Comparison of ENCODE assay signal across 8 cellular contexts in the genomic region with DNA sequence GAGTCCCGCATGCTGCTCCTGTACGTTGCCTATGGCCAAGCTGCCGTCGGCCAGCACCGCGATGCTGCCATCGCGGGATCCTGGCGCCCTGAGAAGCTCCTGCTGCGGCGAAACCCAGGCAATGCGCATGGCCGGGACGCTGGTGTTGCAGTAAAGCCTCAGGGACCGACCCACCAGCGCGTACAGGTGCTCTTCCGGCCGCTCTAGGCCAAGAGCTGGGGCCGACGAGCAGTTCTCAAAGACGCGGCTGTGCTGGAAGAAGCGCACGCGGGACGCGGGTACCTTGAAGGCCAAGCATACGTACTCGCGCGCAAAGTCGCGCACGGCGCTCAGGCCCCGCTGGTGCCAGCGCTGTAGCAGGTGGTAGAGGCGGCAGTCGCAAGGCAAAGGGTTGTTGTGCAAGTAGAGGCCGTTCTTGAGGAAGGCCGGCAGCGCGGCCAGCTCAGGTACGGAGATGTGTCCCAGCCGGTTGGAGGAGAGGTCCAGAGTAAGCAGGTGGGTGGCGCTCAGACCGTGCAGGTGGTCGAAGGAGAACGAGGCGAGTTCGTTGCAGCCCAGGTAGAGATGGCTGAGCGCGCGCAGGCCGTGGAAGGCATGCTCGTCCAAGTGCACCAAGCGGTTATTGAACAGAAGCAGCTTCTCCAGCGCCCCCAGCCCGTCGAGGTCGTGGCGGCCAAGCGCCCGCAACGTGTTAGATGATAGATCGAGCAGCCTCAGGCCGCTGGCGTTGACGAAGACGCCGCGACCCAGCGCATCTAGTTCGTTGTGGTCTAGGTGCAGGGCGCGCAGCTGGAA. TPM values are rescaled to one million over a fixed set of nuclear protein-coding genes. Genes with fewer than 3 reads are reported as not detected.
DNase-seq lines count a peak whose midpoint lies in the region; ATAC-seq and TF ChIP-seq lines count a peak whose summit lies in the region.

No MANE protein-coding gene starts in this region.

- no peaks in the 10 kb centered on the region for H3K9me3 ChIP-seq in RWPE2 (ENCODE audit: severe bottlenecking)

- peak; percentile 0 for ATAC-seq in RWPE2 (ENCODE audit: low read depth)
- no peak for ATAC-seq in GM18517 (IDR thresholded peaks at IDR 0.05; ENCODE audit: unreplicated experiment)
- no peak for ATAC-seq in omental fat pad (ENCODE audit: low FRiP score)

- POLR2A ChIA-PET in HEK293T (lab: Yijun Ruan, JAX): interaction anchor here (1.0 kb wide), 1 partner anchor 38 kb away, joined by 3 read pairs; no protein-coding TSS in a partner anchor

- no peaks in the 10 kb centered on the region for H3K27me3 ChIP-seq in RWPE2 (ENCODE audit: insufficient read depth, poor library complexity, severe bottlenecking)

- intact Hi-C loops in posterior vena cava (cut with DNase I): no loop called here

- H3K27ac ChIP-seq in RWPE2 (ENCODE audit: poor library complexity, severe bottlenecking): no peak overlapping the region

- peak; percentile 74 for DNase-seq in ELF-1 (ENCODE audit: low read depth, low spot score)
- DNase-seq in RWPE2 (ENCODE audit: low spot score): peak; percentile 63
- DNase-seq in fibroblast of pulmonary artery (ENCODE audit: low read depth): no peak
- peak; percentile 85 for DNase-seq in posterior vena cava (ENCODE audit: low spot score)
- DNase-seq in GM20000 (ENCODE audit: low spot score): no peak
- no peak for DNase-seq in omental fat pad (ENCODE audit: low spot score)
- no peak for DNase-seq in HEK293T (ENCODE audit: extremely low spot score)

- CTCF ChIA-PET in HEK293T (lab: Yijun Ruan, JAX): interaction anchor here (0.6 kb wide), 1 partner anchor 293 kb away, joined by 7 read pairs; no protein-coding TSS in a partner anchor

- H3K4me3 ChIP-seq in RWPE2 (ENCODE audit: severe bottlenecking) (peak overlapping the region; percentile 28), fibroblast of pulmonary artery (replicated peaks; ENCODE audit: low read depth, low read length) (peak overlapping the region; percentile 55)

- no peak for TF ChIP-seq CTCF in RWPE2 (IDR thresholded peaks at IDR 0.05; ENCODE audit: poor library complexity, severe bottlenecking)
- no peak for TF ChIP-seq CTCF in fibroblast of pulmonary artery (IDR thresholded peaks at IDR 0.05; ENCODE audit: low read length, missing control alignments)
- no peak for TF ChIP-seq CTCF in GM20000 (IDR thresholded peaks at IDR 0.05; ENCODE audit: extremely low read depth, missing control alignments)
- no peak for TF ChIP-seq CTCF in omental fat pad (IDR thresholded peaks at IDR 0.05)

- no peaks in the 10 kb centered on the region for H3K4me1 ChIP-seq in RWPE2 (ENCODE audit: insufficient read depth, poor library complexity, severe bottlenecking)

- peaks cover 24% of the 10 kb centered on the region for H3K36me3 ChIP-seq in RWPE2 (ENCODE audit: low read depth)

TF ChIP-seq in HEK293T, 16 proteins besides CTCF, POLR2A, EP300 and RAD21:
- TF ChIP-seq SUZ12 (IDR thresholded peaks at IDR 0.05) (no peak), SP1 (IDR thresholded peaks at IDR 0.05) (no peak), ELF4 (IDR thresholded peaks at IDR 0.05) (no peak), NFRKB (IDR thresholded peaks at IDR 0.05) (no peak), LEF1 (IDR thresholded peaks at IDR 0.05; ENCODE audit: borderline replicate concordance) (no peak), CTBP1 (IDR thresholded peaks at IDR 0.05; ENCODE audit: borderline replicate concordance) (no peak), HDGF (IDR thresholded peaks at IDR 0.05; ENCODE audit: borderline replicate concordance) (no peak), FOXA1 (IDR thresholded peaks at IDR 0.05) (no peak), L3MBTL2 (conservative IDR thresholded peaks at IDR 0.05) (no peak), ZNF384 (IDR thresholded peaks at IDR 0.05) (no peak)

RNA-seq across cellular contexts. Expression of gene AMIGO3, which starts 0.9 kb away (rescaled TPM):
- total RNA-seq in posterior vena cava (not detected), omental fat pad (1 to 10 TPM in 3 of 4 donors, under 1 TPM in 1; 0.82 to 2.9 (median 2.3) TPM)

RNA-seq across cellular contexts. Expression of gene GMPPB, which starts 5.1 kb away (rescaled TPM):
- 10 to 100 TPM; 28.8 to 29.6 TPM for total RNA-seq in posterior vena cava
- total RNA-seq in omental fat pad: 10 to 100 TPM; 15.6 to 31.7 (median 27.3) TPM

RNA-seq across cellular contexts. Expression of gene RNF123, which starts 29.3 kb away (rescaled TPM):
- total RNA-seq in posterior vena cava: 10 to 100 TPM; 28.3 to 29.5 TPM
- 10 to 100 TPM; 22.2 to 28.7 (median 26.7) TPM for total RNA-seq in omental fat pad

RNA-seq across cellular contexts. Expression of gene MST1, which starts 29.3 kb away (rescaled TPM):
- total RNA-seq in posterior vena cava (1 to 10 TPM; 3.0 to 9.1 TPM), omental fat pad (10 to 100 TPM in 3 of 4 donors, 1 to 10 TPM in 1; 3.5 to 94.1 (median 25.0) TPM)

RNA-seq across cellular contexts. Expression of gene APEH, which starts 44.5 kb away (rescaled TPM):
- total RNA-seq in posterior vena cava (10 to 100 TPM; 51.8 to 52.5 TPM), omental fat pad (10 to 100 TPM; 46.7 to 60.8 (median 55.0) TPM)

Comparison
In these comparisons a context has a peak if more than half of its experiments do, and no peak if none do; other contexts are left out.
1. DNase-seq: peak in ELF-1 (single experiment), RWPE2 (single experiment) and posterior vena cava (single experiment); none in fibroblast of pulmonary artery (single experiment), GM20000 (single experiment), omental fat pad (single experiment) and HEK293T (single experiment).